Comparison of ENCODE assay signal across 28 cellular contexts in genomic region chr12:124488520-124488919, GRCh38.
DNase-seq lines count a peak whose midpoint lies in the region; ATAC-seq, FAIRE-seq and TF ChIP-seq lines count a peak whose summit lies in the region.
"Had no signal": no experiment of that assay in that cellular context is flagged by ENCODE, and none has a peak within 500 bp of the region (broad histone marks: within the 10 kb centered on the region; RNA-seq: fewer than 3 reads in every experiment).

No MANE protein-coding gene starts in this region.

- 84% methylated on average over 4 of the region's 10 CpGs for WGBS in HepG2 (ENCODE audit: low lambda C conversion rate)

- DNase-seq in activated T-cell treated with anti-CD3 and anti-CD28 coated beads, Interleukin-2, amount 50 U/mL, for 24 hours: no peak
- DNase-seq in activated T-cell treated with anti-CD3 and anti-CD28 coated beads for 4 hours (no peak), Right ventricle myocardium superior (peak; percentile 43), HepG2 (ENCODE audit: low spot score) (no peak)
- DNase-seq in activated effector memory CD4-positive, alpha-beta T cell treated with anti-CD3 and anti-CD28 coated beads, Interleukin-2, amount 50 U/mL, for 16 hours: no peak
- DNase-seq: 8988T; activated B cell treated with CpG ODN at 0.5 μM for 24 hours; activated naive CD8-positive, alpha-beta T cell treated with anti-CD3 and anti-CD28 coated beads for 36 hours; brain microvascular endothelial cell; foreskin keratinocyte; GM23248; IMR-90; kidney glomerular epithelial cell; MG63; NCI-H1436 treated with DMSO at 0.1 percent for 48 hours; NCI-H226; NCI-H82; nucleus accumbens; PC-3; stimulated activated naive CD8-positive, alpha-beta T cell treated with anti-CD3 and anti-CD28 coated beads, Interleukin-15, Interleukin-2, amounts not matched to agents 100 U/mL and 50 U/mL, for 24 hours; transverse colon had no signal

- in situ Hi-C loops in HepG2 (cut with HindIII; ENCODE audit: extremely low pct_ligation_motif_present, low pct_unique_long_range_greater_than_20kb): no loop called here

- TF ChIP-seq EP300 in HepG2 (IDR thresholded peaks at IDR 0.05; ENCODE audit: low read depth in 2 of 2, low read length in 2 of 2): no peak
- TF ChIP-seq EP300 in HepG2 (CRISPR knock-in tag; IDR thresholded peaks at IDR 0.05; ENCODE audit: borderline replicate concordance): no peak

- no peak for FAIRE-seq in HepG2 (lab: Jason Lieb, UNC)

- H3K9ac ChIP-seq in HepG2 (ENCODE audit: insufficient read depth, low read depth, low read length): no peak overlapping the region
- H3K9ac ChIP-seq: GM23248 had no signal

- H3K4me3 ChIP-seq in HepG2 (replicated peaks in 1 of 3; ENCODE audit: insufficient read depth in 1 of 3, low read depth in 2 of 3, low read length in 3 of 3): no peak overlapping the region
- H3K4me3 ChIP-seq: GM23248, MG63, right lobe of liver, SJSA1, transverse colon had no signal

- H4K20me1 ChIP-seq in HepG2 (ENCODE audit: insufficient read depth, low read length): peaks cover 7% of the 10 kb centered on the region; the same call in 1 of the 2 replicates

- H3K9me3 Mint-ChIP-seq in activated T-cell treated with anti-CD3 and anti-CD28 coated beads, Interleukin-2, amount 50 U/mL, for 24 hours: no peaks in the 10 kb centered on the region
- no peaks in the 10 kb centered on the region for H3K9me3 Mint-ChIP-seq in nephron
- H3K9me3 Mint-ChIP-seq: activated B cell treated with CpG ODN at 0.5 μM for 24 hours; activated naive CD8-positive, alpha-beta T cell treated with anti-CD3 and anti-CD28 coated beads for 36 hours; dendritic cell treated with granulocyte-macrophage colony-stimulating factor and Interleukin-4, amounts not matched to agents 40 ng/mL and 50 ng/mL, for 4 days had no signal

- H3K27me3 Mint-ChIP-seq in activated T-cell treated with anti-CD3 and anti-CD28 coated beads, Interleukin-2, amount 50 U/mL, for 24 hours: no peaks in the 10 kb centered on the region
- no peaks in the 10 kb centered on the region for H3K27me3 Mint-ChIP-seq in nephron (ENCODE audit: low read depth)
- H3K27me3 Mint-ChIP-seq: activated B cell treated with CpG ODN at 0.5 μM for 24 hours; activated naive CD8-positive, alpha-beta T cell treated with anti-CD3 and anti-CD28 coated beads for 36 hours; B cell; dendritic cell treated with granulocyte-macrophage colony-stimulating factor and Interleukin-4, amounts not matched to agents 40 ng/mL and 50 ng/mL, for 4 days had no signal

- peaks cover 33% of the 10 kb centered on the region for H3K4me1 Mint-ChIP-seq in activated T-cell treated with anti-CD3 and anti-CD28 coated beads, Interleukin-2, amount 50 U/mL, for 24 hours (ENCODE audit: low read depth)
- peaks cover 34% of the 10 kb centered on the region for H3K4me1 Mint-ChIP-seq in nephron

- no peaks in the 10 kb centered on the region for H3K9me3 ChIP-seq in HepG2 (ENCODE audit: low read length)
- H3K9me3 ChIP-seq: MG63, right lobe of liver, SJSA1, transverse colon had no signal

- CTCF ChIA-PET in HepG2 (lab: Yijun Ruan, JAX; ENCODE audit: low intra/inter-chr PET ratio, low total read pairs): no interaction called here

- H3K4me3 Mint-ChIP-seq in activated T-cell treated with anti-CD3 and anti-CD28 coated beads, Interleukin-2, amount 50 U/mL, for 24 hours: no peak overlapping the region
- H3K4me3 Mint-ChIP-seq in nephron: no peak overlapping the region
- H3K4me3 Mint-ChIP-seq: activated B cell treated with CpG ODN at 0.5 μM for 24 hours; activated naive CD8-positive, alpha-beta T cell treated with anti-CD3 and anti-CD28 coated beads for 36 hours; B cell; dendritic cell treated with granulocyte-macrophage colony-stimulating factor and Interleukin-4, amounts not matched to agents 40 ng/mL and 50 ng/mL, for 4 days had no signal

- intact Hi-C loops in Right ventricle myocardium superior (cut with DNase I): no loop called here
- intact Hi-C loops in HepG2 (cut with micrococcal nuclease; ENCODE audit: unreplicated experiment): no loop called here

- H3K4me2 ChIP-seq in HepG2 (ENCODE audit: low read depth, low read length): no peak overlapping the region

- TF ChIP-seq POLR2A in HepG2 (IDR thresholded peaks at IDR 0.05; ENCODE audit: insufficient read depth in 1 of 2, low read depth in 2 of 2, low read length in 2 of 2): no peak

- H3K27ac Mint-ChIP-seq in activated T-cell treated with anti-CD3 and anti-CD28 coated beads, Interleukin-2, amount 50 U/mL, for 24 hours: peak overlapping the region; percentile 66
- H3K27ac Mint-ChIP-seq in nephron: peak overlapping the region; percentile 89 to 93 (median 90)
- H3K27ac Mint-ChIP-seq: activated B cell treated with CpG ODN at 0.5 μM for 24 hours; activated naive CD8-positive, alpha-beta T cell treated with anti-CD3 and anti-CD28 coated beads for 36 hours; B cell; dendritic cell treated with granulocyte-macrophage colony-stimulating factor and Interleukin-4, amounts not matched to agents 40 ng/mL and 50 ng/mL, for 4 days had no signal

- peaks cover 60% of the 10 kb centered on the region for H3K36me3 Mint-ChIP-seq in activated T-cell treated with anti-CD3 and anti-CD28 coated beads, Interleukin-2, amount 50 U/mL, for 24 hours (ENCODE audit: low read depth)
- peaks cover 12% of the 10 kb centered on the region for H3K36me3 Mint-ChIP-seq in nephron (ENCODE audit: low read depth)

- no peak overlapping the region for H3K27ac ChIP-seq in HepG2 (ENCODE audit: extremely low read length, insufficient read depth, low read length)
- H3K27ac ChIP-seq: brain microvascular endothelial cell, foreskin keratinocyte, GM23248, right lobe of liver, SJSA1 had no signal

- no TSS peak for BruUV-seq in HepG2 (replicated peaks; lab: Mats Ljungman, UMichigan)

- POLR2A ChIA-PET in HepG2 (lab: Yijun Ruan, JAX): no interaction called here

- H3K27me3 ChIP-seq in HepG2 (ENCODE audit: control insufficient read depth in 1 of 2, insufficient read depth in 2 of 2, low read length in 2 of 2): no peaks in the 10 kb centered on the region; a peak in 1 of 5 replicates
- H3K27me3 ChIP-seq: brain microvascular endothelial cell, foreskin keratinocyte, MG63, right lobe of liver, SJSA1, transverse colon had no signal

- no peak for TF ChIP-seq RAD21 in HepG2 (CRISPR knock-in tag; IDR thresholded peaks at IDR 0.05)

- TF ChIP-seq CTCF in nephron (IDR thresholded peaks at IDR 0.05; ENCODE audit: unreplicated experiment in 3 of 3): no peak
- no peak for TF ChIP-seq CTCF in HepG2 (CRISPR knock-in tag; IDR thresholded peaks at IDR 0.05)

- no peaks in the 10 kb centered on the region for H3K4me1 ChIP-seq in HepG2 (ENCODE audit: insufficient read depth, low read length)
- H3K4me1 ChIP-seq: foreskin keratinocyte, SJSA1 had no signal

- H3K36me3 ChIP-seq in HepG2 (replicated peaks in 1 of 2; ENCODE audit: control insufficient read depth in 1 of 2, insufficient read depth in 2 of 2, low read length in 2 of 2): peaks cover 11 to 27% of the 10 kb centered on the region in 2 experiments
- H3K36me3 ChIP-seq: right lobe of liver, transverse colon had no signal

- ATAC-seq in Right ventricle myocardium superior (ENCODE audit: poor library complexity): peak; percentile 13
- no peak for ATAC-seq in HG03045 (IDR thresholded peaks at IDR 0.05; ENCODE audit: unreplicated experiment)
- ATAC-seq in HG03460 (IDR thresholded peaks at IDR 0.05; ENCODE audit: unreplicated experiment): no peak
- no peak for ATAC-seq in HepG2
- ATAC-seq: foreskin keratinocyte; PC-3; right lobe of liver; stimulated activated naive CD8-positive, alpha-beta T cell treated with anti-CD3 and anti-CD28 coated beads, Interleukin-15, Interleukin-2, amounts not matched to agents 100 U/mL and 50 U/mL, for 24 hours had no signal

- H3K79me2 ChIP-seq in HepG2 (ENCODE audit: insufficient read depth, low read length): no peaks in the 10 kb centered on the region

- H2AFZ ChIP-seq in HepG2 (ENCODE audit: low read length): no peak overlapping the region
- H2AFZ ChIP-seq: GM23248 had no signal

TF ChIP-seq in HepG2, 621 proteins besides CTCF, POLR2A, EP300 and RAD21 (continues in another document):
- TF ChIP-seq ZNF670 (CRISPR knock-in tag; IDR thresholded peaks at IDR 0.05; ENCODE audit: borderline replicate concordance): no peak
- TF ChIP-seq ZNF136 (CRISPR knock-in tag; IDR thresholded peaks at IDR 0.05; ENCODE audit: low read depth): no peak
- no peak for TF ChIP-seq ZBTB46 (CRISPR knock-in tag; IDR thresholded peaks at IDR 0.05; ENCODE audit: borderline replicate concordance)
- TF ChIP-seq, protein P1, sequence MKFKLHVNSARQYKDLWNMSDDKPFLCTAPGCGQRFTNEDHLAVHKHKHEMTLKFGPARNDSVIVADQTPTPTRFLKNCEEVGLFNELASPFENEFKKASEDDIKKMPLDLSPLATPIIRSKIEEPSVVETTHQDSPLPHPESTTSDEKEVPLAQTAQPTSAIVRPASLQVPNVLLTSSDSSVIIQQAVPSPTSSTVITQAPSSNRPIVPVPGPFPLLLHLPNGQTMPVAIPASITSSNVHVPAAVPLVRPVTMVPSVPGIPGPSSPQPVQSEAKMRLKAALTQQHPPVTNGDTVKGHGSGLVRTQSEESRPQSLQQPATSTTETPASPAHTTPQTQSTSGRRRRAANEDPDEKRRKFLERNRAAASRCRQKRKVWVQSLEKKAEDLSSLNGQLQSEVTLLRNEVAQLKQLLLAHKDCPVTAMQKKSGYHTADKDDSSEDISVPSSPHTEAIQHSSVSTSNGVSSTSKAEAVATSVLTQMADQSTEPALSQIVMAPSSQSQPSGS (CRISPR knock-in tag; IDR thresholded peaks at IDR 0.05): no peak
- no peak for TF ChIP-seq NFE2L1 (CRISPR knock-in tag; IDR thresholded peaks at IDR 0.05; ENCODE audit: borderline replicate concordance)
- TF ChIP-seq THAP7 (CRISPR knock-in tag; IDR thresholded peaks at IDR 0.05): no peak
- TF ChIP-seq POLR2G (IDR thresholded peaks at IDR 0.05; ENCODE audit: low read depth, low read length): no peak
- no peak for TF ChIP-seq MATR3 (CRISPR knock-in tag; IDR thresholded peaks at IDR 0.05)
